In the genomic region with DNA sequence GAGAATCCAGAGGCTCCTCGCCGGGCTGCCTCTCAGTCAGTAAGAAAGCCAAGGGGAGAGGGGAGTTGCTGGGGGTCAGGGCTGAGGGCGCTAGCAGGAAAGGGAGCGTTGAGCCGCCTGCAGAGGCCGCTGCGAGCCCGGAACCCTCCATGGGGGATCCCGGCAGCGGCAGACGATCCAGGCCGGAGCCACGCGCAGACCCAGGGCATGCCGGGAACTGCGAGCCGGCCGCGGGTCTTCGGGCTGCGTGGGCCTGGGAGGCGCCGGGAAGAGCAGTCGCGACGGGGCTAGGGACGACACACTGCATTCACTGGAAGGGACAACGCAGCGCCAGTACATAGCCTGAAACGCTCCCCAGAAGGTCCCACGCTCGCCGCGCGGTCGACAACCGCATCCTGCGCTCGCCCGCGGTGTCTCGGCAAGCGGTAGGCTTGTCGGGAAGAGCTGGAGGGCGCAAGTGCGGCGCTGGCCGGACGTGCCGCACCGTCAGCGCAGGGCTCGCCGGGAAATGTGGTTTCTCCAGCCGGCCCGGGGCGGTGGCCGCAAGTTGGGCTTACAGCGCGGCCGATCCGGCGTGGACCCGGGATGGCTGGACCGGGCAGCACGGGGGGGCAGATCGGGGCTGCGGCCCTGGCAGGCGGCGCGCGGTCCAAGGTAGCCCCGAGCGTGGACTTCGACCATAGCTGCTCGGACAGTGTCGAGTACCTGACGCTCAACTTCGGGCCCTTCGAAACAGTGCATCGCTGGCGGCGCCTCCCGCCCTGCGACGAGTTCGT, we compare ENCODE assay signal across 8 cellular contexts. TPM values are rescaled to one million over a fixed set of nuclear protein-coding genes. Genes with fewer than 3 reads are reported as not detected.
DNase-seq lines count a peak whose midpoint lies in the region; ATAC-seq and TF ChIP-seq lines count a peak whose summit lies in the region.

TSS of gene LZTR1 (plus strand) at position 511 of the 776 bp plus-strand sequence. CDS start at position 586, 75 bp downstream.

- peaks cover 49% of the 10 kb centered on the region for H3K4me1 Mint-ChIP-seq in activated T-cell treated with anti-CD3 and anti-CD28 coated beads, Interleukin-2, amount 50 U/mL, for 72 hours (ENCODE audit: low read depth)
- H3K4me1 Mint-ChIP-seq in stimulated activated naive B cell treated with anti-CD40 and anti-IgM and Interleukin-4, amounts not matched to agents 10 μg/mL and 1 μg/mL and 100 μg/mL, for 72 hours: peaks cover 38 to 52% of the 10 kb centered on the region in 2 donors

- intact Hi-C loops in Panc1 (cut with micrococcal nuclease; ENCODE audit: unreplicated experiment) (no loop called here), esophagus muscularis mucosa (cut with DNase I) (loop anchor here (2.0 kb wide), 1 partner anchor 17 kb away; no protein-coding TSS in a partner anchor)

- H3K27me3 ChIP-seq in Panc1 (ENCODE audit: control insufficient read depth, insufficient read depth, low read length) (no peaks in the 10 kb centered on the region), esophagus muscularis mucosa (no peaks in the 10 kb centered on the region)

- H3K36me3 ChIP-seq in Panc1 (ENCODE audit: control insufficient read depth, insufficient read depth, low read length) (no peaks in the 10 kb centered on the region; the same call in 1 of the 2 replicates), esophagus muscularis mucosa (peaks cover 6 to 28% (median 19%) of the 10 kb centered on the region in 4 donors)

- TF ChIP-seq EP300 in esophagus muscularis mucosa (IDR thresholded peaks at IDR 0.05): no peak

- no TSS peak for BruUV-seq in Panc1 (replicated peaks; lab: Mats Ljungman, UMichigan)

- H3K36me3 Mint-ChIP-seq in activated T-cell treated with anti-CD3 and anti-CD28 coated beads, Interleukin-2, amount 50 U/mL, for 72 hours (ENCODE audit: insufficient read depth in 2 of 2): peaks cover 8 to 15% of the 10 kb centered on the region in 2 donors
- peaks cover 19 to 26% of the 10 kb centered on the region in 2 donors for H3K36me3 Mint-ChIP-seq in stimulated activated naive B cell treated with anti-CD40 and anti-IgM and Interleukin-4, amounts not matched to agents 10 μg/mL and 1 μg/mL and 100 μg/mL, for 72 hours

- H3K4me1 ChIP-seq in Panc1 (ENCODE audit: control insufficient read depth, insufficient read depth, low read length) (0 out of 2 replicates have a peak, but pooled peaks cover 3% of the 10 kb centered on the region), esophagus muscularis mucosa (peaks cover 34 to 45% (median 43%) of the 10 kb centered on the region in 4 donors)

- peak; percentile 94 for DNase-seq in D341Med (ENCODE audit: low spot score)
- DNase-seq in HS-27A (ENCODE audit: low read depth): peak; percentile 50
- DNase-seq in Panc1 (ENCODE audit: low read depth, low spot score): no peak
- DNase-seq in activated T-cell treated with anti-CD3 and anti-CD28 coated beads, Interleukin-2, amount 50 U/mL, for 72 hours: peak; percentile 81 to 82
- DNase-seq in esophagus muscularis mucosa (ENCODE audit: extremely low spot score): peak; percentile 93
- peak; percentile 88 for DNase-seq in myocyte (ENCODE audit: low read depth)
- DNase-seq in stimulated activated naive B cell treated with anti-CD40 and anti-IgM and Interleukin-4, amounts not matched to agents 10 μg/mL and 1 μg/mL and 100 μg/mL, for 72 hours: peak; percentile 70

- 0% methylated on average over 17 of the region's 87 CpGs for WGBS in esophagus muscularis mucosa

- H3K27ac Mint-ChIP-seq in activated T-cell treated with anti-CD3 and anti-CD28 coated beads, Interleukin-2, amount 50 U/mL, for 72 hours: peak within 1 kb of the TSS; percentile 88
- H3K27ac Mint-ChIP-seq in stimulated activated naive B cell treated with anti-CD40 and anti-IgM and Interleukin-4, amounts not matched to agents 10 μg/mL and 1 μg/mL and 100 μg/mL, for 72 hours: peak within 1 kb of the TSS; percentile 97

- H3K27me3 Mint-ChIP-seq in activated T-cell treated with anti-CD3 and anti-CD28 coated beads, Interleukin-2, amount 50 U/mL, for 72 hours (ENCODE audit: low read depth): no peaks in the 10 kb centered on the region
- H3K27me3 Mint-ChIP-seq in stimulated activated naive B cell treated with anti-CD40 and anti-IgM and Interleukin-4, amounts not matched to agents 10 μg/mL and 1 μg/mL and 100 μg/mL, for 72 hours: peaks cover 4 to 15% of the 10 kb centered on the region in 2 donors

- H3K9me3 Mint-ChIP-seq in activated T-cell treated with anti-CD3 and anti-CD28 coated beads, Interleukin-2, amount 50 U/mL, for 72 hours: peaks cover 3 to 6% of the 10 kb centered on the region in 2 donors
- peaks cover 3 to 5% of the 10 kb centered on the region in 2 donors for H3K9me3 Mint-ChIP-seq in stimulated activated naive B cell treated with anti-CD40 and anti-IgM and Interleukin-4, amounts not matched to agents 10 μg/mL and 1 μg/mL and 100 μg/mL, for 72 hours

- TF ChIP-seq CTCF in Panc1 (IDR thresholded peaks at IDR 0.05) (no peak; the same call in 1 of the 2 replicates), esophagus muscularis mucosa (IDR thresholded peaks at IDR 0.05) (peak; percentile 60 to 70 (median 67))

- H3K4me3 ChIP-seq in Panc1 (ENCODE audit: low read depth in 2 of 2, low read length in 2 of 2) (peak within 1 kb of the TSS; percentile 68 to 80), esophagus muscularis mucosa (peak within 1 kb of the TSS; percentile 75 to 97 (median 82))

- H3K27ac ChIP-seq in Panc1 (ENCODE audit: low read length) (peak within 1 kb of the TSS; percentile 87), esophagus muscularis mucosa (replicated peaks in 1 of 4) (peak within 1 kb of the TSS; percentile 91 to 95 (median 94))

- CTCF ChIA-PET in Panc1 (lab: Charles Lee): interaction anchor here (0.7 kb wide), 1 partner anchor 10 kb away, joined by 4 read pairs; no protein-coding TSS in a partner anchor

- H3K9me3 ChIP-seq in Panc1 (ENCODE audit: control insufficient read depth, insufficient read depth, low read depth, low read length): no peaks in the 10 kb centered on the region
- peaks cover 0 to 8% (median 4%) of the 10 kb centered on the region in 4 donors for H3K9me3 ChIP-seq in esophagus muscularis mucosa

- peak; percentile 86 for ATAC-seq in GM19463 (IDR thresholded peaks at IDR 0.05; ENCODE audit: unreplicated experiment)
- ATAC-seq in Panc1: peak; percentile 97
- peak; percentile 85 to 91 for ATAC-seq in activated T-cell treated with anti-CD3 and anti-CD28 coated beads, Interleukin-2, amount 50 U/mL, for 72 hours (replicated peaks in 1 of 2)
- ATAC-seq in stimulated activated naive B cell treated with anti-CD40 and anti-IgM and Interleukin-4, amounts not matched to agents 10 μg/mL and 1 μg/mL and 100 μg/mL, for 72 hours (replicated peaks): peak; percentile 81 to 90

- POLR2A ChIA-PET in Panc1 (lab: Charles Lee): no interaction called here

- peak; percentile 89 for TF ChIP-seq POLR2A in esophagus muscularis mucosa (IDR thresholded peaks at IDR 0.05; ENCODE audit: low read depth)

- H3K4me3 Mint-ChIP-seq in activated T-cell treated with anti-CD3 and anti-CD28 coated beads, Interleukin-2, amount 50 U/mL, for 72 hours: peak within 1 kb of the TSS; percentile 95 to 97
- H3K4me3 Mint-ChIP-seq in stimulated activated naive B cell treated with anti-CD40 and anti-IgM and Interleukin-4, amounts not matched to agents 10 μg/mL and 1 μg/mL and 100 μg/mL, for 72 hours: peak within 1 kb of the TSS; percentile 98 to 99

- in situ Hi-C loops in Panc1 (cut with HindIII; ENCODE audit: low pct_unique_long_range_greater_than_20kb, low sequenced_read_pairs): no loop called here

RNA-seq across cellular contexts. Expression of gene LZTR1, which starts in this region (rescaled TPM):
- total RNA-seq in Panc1 (2021; ENCODE audit: unreplicated experiment): 40.2 TPM
- 30.9 TPM for polyA plus RNA-seq in Panc1 (2012; ENCODE audit: insufficient read length)
- 10 to 100 TPM; 30.6 to 42.8 TPM for total RNA-seq in activated T-cell treated with anti-CD3 and anti-CD28 coated beads, Interleukin-2, amount 50 U/mL, for 72 hours
- total RNA-seq in esophagus muscularis mucosa: 10 to 100 TPM; 42.4 to 76.3 (median 57.2) TPM
- 51.8 and 54.3 TPM in 2 replicates for total RNA-seq in myocyte
- polyA plus RNA-seq in myocyte (2012): 57.2 TPM
